8 cellular contexts compared by ENCODE assay signal in the genomic region with DNA sequence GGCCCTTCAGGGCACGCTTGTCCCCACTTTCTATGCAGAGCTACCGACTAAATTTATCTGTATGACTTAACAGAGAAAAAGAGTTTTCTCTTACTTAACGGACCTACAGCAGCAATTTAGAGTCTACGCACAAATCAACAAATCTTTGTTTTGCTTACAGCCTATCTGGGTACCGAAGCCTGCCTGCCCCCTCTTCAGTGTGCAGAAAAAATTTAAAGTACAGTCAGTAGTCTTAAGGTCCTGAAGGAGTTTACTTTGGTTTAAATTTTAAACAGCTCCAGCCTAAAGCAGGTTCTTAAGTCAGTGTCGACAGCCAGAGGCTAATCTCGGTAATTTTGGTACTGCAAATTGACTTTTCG. TPM values are rescaled to one million over a fixed set of nuclear protein-coding genes. Genes with fewer than 3 reads are reported as not detected.
DNase-seq lines count a peak whose midpoint lies in the region; ATAC-seq and TF ChIP-seq lines count a peak whose summit lies in the region.

No MANE protein-coding gene starts in this region.

- H3K36me3 Mint-ChIP-seq in nephron progenitor cell (ENCODE audit: low read depth) = peaks cover 14% of the 10 kb centered on the region

- peak overlapping the region; percentile 91 for H3K4me3 Mint-ChIP-seq in nephron progenitor cell

- H3K27ac Mint-ChIP-seq in nephron progenitor cell = peak overlapping the region; percentile 99

- 6 to 7% methylated on average over 8 of the region's 8 CpGs for WGBS in ectodermal cell, 2 experiments

- H3K27me3 ChIP-seq in ectodermal cell (ENCODE audit: control insufficient read depth, insufficient read depth, low read length, poor library complexity, severe bottlenecking) = no peaks in the 10 kb centered on the region

- TF ChIP-seq CTCF in C4-2B (conservative IDR thresholded peaks at IDR 0.05) (no peak), nephron progenitor cell (IDR thresholded peaks at IDR 0.05) (no peak)

- H3K27ac ChIP-seq in C4-2B (peak overlapping the region; percentile 95), ectodermal cell (ENCODE audit: insufficient read depth, low read depth, low read length, poor library complexity, severe bottlenecking) (peak overlapping the region; percentile 90)

- H3K9me3 Mint-ChIP-seq in nephron progenitor cell = peaks cover 4% of the 10 kb centered on the region

- H3K36me3 ChIP-seq in ectodermal cell (ENCODE audit: control insufficient read depth, insufficient read depth, low read length) = no peaks in the 10 kb centered on the region

- DNase-seq in NCI-H69 (lab: John Stamatoyannopoulos, UW) (peak; percentile 7), nephron progenitor cell (no peak), medulla oblongata (ENCODE audit: extremely low spot score) (no peak), GM03348 (ENCODE audit: low spot score) (no peak)

- peak overlapping the region; percentile 93 for H3K4me3 ChIP-seq in ectodermal cell (ENCODE audit: insufficient read depth, low read depth, low read length)

- peaks cover 35% of the 10 kb centered on the region for H3K4me1 Mint-ChIP-seq in nephron progenitor cell

- H3K4me1 ChIP-seq in ectodermal cell (ENCODE audit: control insufficient read depth, insufficient read depth, low read length) = peaks cover 17% of the 10 kb centered on the region

- H3K27me3 Mint-ChIP-seq in nephron progenitor cell (ENCODE audit: low read depth, poor library complexity) = peaks cover 10% of the 10 kb centered on the region

- H3K9me3 ChIP-seq in ectodermal cell (ENCODE audit: control insufficient read depth, low read length) = no peaks in the 10 kb centered on the region

- ATAC-seq in HG02938 (IDR thresholded peaks at IDR 0.05; ENCODE audit: unreplicated experiment) (no peak), GM19397 (IDR thresholded peaks at IDR 0.05; ENCODE audit: unreplicated experiment) (no peak)

RNA-seq across cellular contexts. Expression of a gene that starts 0.6 kb away (rescaled TPM):
- polyA plus RNA-seq in ectodermal cell (2013, experiment 1 of 4) = 39.2 TPM
- polyA plus RNA-seq in ectodermal cell (2013, experiment 2 of 4) = 45.9 TPM
- polyA plus RNA-seq in ectodermal cell (2013, experiment 3 of 4) = 34.3 TPM
- 39.5 TPM for polyA plus RNA-seq in ectodermal cell (2013, experiment 4 of 4)
